ENCODE assay signal across 22 cellular contexts in genomic region chr5:5800801-5801761, GRCh38.
DNase-seq lines count a peak whose midpoint lies in the region; ATAC-seq and TF ChIP-seq lines count a peak whose summit lies in the region.
"Had no signal": no experiment of that assay in that cellular context is flagged by ENCODE, and none has a peak within 500 bp of the region (broad histone marks: within the 10 kb centered on the region; RNA-seq: fewer than 3 reads in every experiment).

No MANE protein-coding gene starts in this region.

- TF ChIP-seq CTCF in endodermal cell (conservative IDR thresholded peaks at IDR 0.05) = no peak

- no peaks in the 10 kb centered on the region for H3K36me3 Mint-ChIP-seq in endodermal cell (ENCODE audit: low read depth)
- no peaks in the 10 kb centered on the region for H3K36me3 Mint-ChIP-seq in stimulated activated effector memory CD8-positive, alpha-beta T cell treated with anti-CD3 and anti-CD28 coated beads, Interleukin-12 subunit alpha, Interleukin-12 subunit beta, amount 100 ng/mL, for 72 hours
- H3K36me3 Mint-ChIP-seq: CD4-positive, alpha-beta memory T cell had no signal

- no peaks in the 10 kb centered on the region for H3K36me3 ChIP-seq in endodermal cell (ENCODE audit: control insufficient read depth, insufficient read depth, low read length)

- peak; percentile 90 for ATAC-seq in left ventricle myocardium superior
- peak; percentile 29 for ATAC-seq in stimulated activated effector memory CD8-positive, alpha-beta T cell treated with anti-CD3 and anti-CD28 coated beads, Interleukin-12 subunit alpha, Interleukin-12 subunit beta, amount 100 ng/mL, for 72 hours
- ATAC-seq: A549 had no signal

- H3K4me3 Mint-ChIP-seq in endodermal cell = no peak overlapping the region
- H3K4me3 Mint-ChIP-seq in stimulated activated effector memory CD8-positive, alpha-beta T cell treated with anti-CD3 and anti-CD28 coated beads, Interleukin-12 subunit alpha, Interleukin-12 subunit beta, amount 100 ng/mL, for 72 hours = no peak overlapping the region
- H3K4me3 Mint-ChIP-seq: CD4-positive, alpha-beta memory T cell; H9 had no signal

- DNase-seq in NCI-H2029 (lab: John Stamatoyannopoulos, UW) (peak; percentile 56), endodermal cell (no peak), left ventricle myocardium superior (peak; percentile 67), ACHN (no peak), NCI-H128 (lab: John Stamatoyannopoulos, UW; ENCODE audit: unreplicated experiment) (no peak)
- no peak for DNase-seq in stimulated activated effector memory CD8-positive, alpha-beta T cell treated with anti-CD3 and anti-CD28 coated beads, Interleukin-12 subunit alpha, Interleukin-12 subunit beta, amount 100 ng/mL, for 72 hours (ENCODE audit: low spot score in 2 of 2)
- no peak for DNase-seq in activated CD8-positive, alpha-beta memory T cell treated with anti-CD3 and anti-CD28 coated beads for 24 hours
- DNase-seq: C1 segment of cervical spinal cord; CD4-positive, alpha-beta memory T cell; COR-L47; GM23248; H9; Karpas-422; NCI-H1092; NCI-H1436; NCI-H187 treated with DMSO at 0.1 percent for 48 hours; NCI-H446; NCI-H524 treated with DMSO at 0.1 percent for 48 hours; NCI-H774; RPMI8226; SHP77 treated with DMSO at 0.1 percent for 48 hours had no signal

- intact Hi-C loops in left ventricle myocardium superior (cut with micrococcal nuclease) = no loop called here

- peaks cover 7% of the 10 kb centered on the region for H3K4me1 Mint-ChIP-seq in endodermal cell
- no peaks in the 10 kb centered on the region for H3K4me1 Mint-ChIP-seq in stimulated activated effector memory CD8-positive, alpha-beta T cell treated with anti-CD3 and anti-CD28 coated beads, Interleukin-12 subunit alpha, Interleukin-12 subunit beta, amount 100 ng/mL, for 72 hours
- H3K4me1 Mint-ChIP-seq: CD4-positive, alpha-beta memory T cell had no signal

- H3K4me3 ChIP-seq in endodermal cell (ENCODE audit: low read length) = no peak overlapping the region
- H3K4me3 ChIP-seq: A549, GM23248 had no signal

- no peak overlapping the region for H3K9ac ChIP-seq in endodermal cell (ENCODE audit: extremely low read depth, low read length, poor library complexity, severe bottlenecking)
- H3K9ac ChIP-seq: GM23248 had no signal

- H3K27me3 Mint-ChIP-seq in endodermal cell (ENCODE audit: insufficient read depth) = no peaks in the 10 kb centered on the region

- H3K9me3 Mint-ChIP-seq in endodermal cell = no peaks in the 10 kb centered on the region
- H3K9me3 Mint-ChIP-seq in stimulated activated effector memory CD8-positive, alpha-beta T cell treated with anti-CD3 and anti-CD28 coated beads, Interleukin-12 subunit alpha, Interleukin-12 subunit beta, amount 100 ng/mL, for 72 hours = no peaks in the 10 kb centered on the region

- no peaks in the 10 kb centered on the region for H3K9me3 ChIP-seq in endodermal cell (ENCODE audit: control insufficient read depth, low read length)
- H3K9me3 ChIP-seq: A549 had no signal

- H3K4me1 ChIP-seq in endodermal cell (ENCODE audit: control insufficient read depth, insufficient read depth, low read length) = no peaks in the 10 kb centered on the region
- H3K4me1 ChIP-seq: A549 had no signal

- WGBS in endodermal cell (ENCODE audit: insufficient coverage in 1 of 2, insufficient read length in 1 of 2), 2 experiments = 92 to 95% methylated on average over 5 to 11 of the region's 11 CpGs

- in situ Hi-C loops in ACHN (cut with HindIII; ENCODE audit: low pct_ligation_motif_present, low pct_unique_long_range_greater_than_20kb, low sequenced_read_pairs) = no loop called here

- H3K27me3 ChIP-seq in endodermal cell (ENCODE audit: control insufficient read depth, insufficient read depth, low read length, poor library complexity, severe bottlenecking) = no peaks in the 10 kb centered on the region

- H3K27ac ChIP-seq in endodermal cell (ENCODE audit: low read depth, low read length) = no peak overlapping the region
- H3K27ac ChIP-seq: A549, GM23248 had no signal

- peak overlapping the region; percentile 29 for H3K27ac Mint-ChIP-seq in endodermal cell
- no peak overlapping the region for H3K27ac Mint-ChIP-seq in stimulated activated effector memory CD8-positive, alpha-beta T cell treated with anti-CD3 and anti-CD28 coated beads, Interleukin-12 subunit alpha, Interleukin-12 subunit beta, amount 100 ng/mL, for 72 hours
- H3K27ac Mint-ChIP-seq: CD4-positive, alpha-beta memory T cell; H9 had no signal

Comparison
In these comparisons a context has a peak if more than half of its experiments do, and no peak if none do; other contexts are left out.
1. DNase-seq: peak in NCI-H2029 (single experiment) and left ventricle myocardium superior (single experiment); none in endodermal cell (single experiment), stimulated activated effector memory CD8-positive, alpha-beta T cell treated with anti-CD3 and anti-CD28 coated beads, Interleukin-12 subunit alpha, Interleukin-12 subunit beta, amount 100 ng/mL, for 72 hours (0 of 2), ACHN (single experiment), activated CD8-positive, alpha-beta memory T cell treated with anti-CD3 and anti-CD28 coated beads for 24 hours (single experiment) and NCI-H128 (single experiment).